Comparison of ENCODE assay signal across 8 cellular contexts in the genomic region with DNA sequence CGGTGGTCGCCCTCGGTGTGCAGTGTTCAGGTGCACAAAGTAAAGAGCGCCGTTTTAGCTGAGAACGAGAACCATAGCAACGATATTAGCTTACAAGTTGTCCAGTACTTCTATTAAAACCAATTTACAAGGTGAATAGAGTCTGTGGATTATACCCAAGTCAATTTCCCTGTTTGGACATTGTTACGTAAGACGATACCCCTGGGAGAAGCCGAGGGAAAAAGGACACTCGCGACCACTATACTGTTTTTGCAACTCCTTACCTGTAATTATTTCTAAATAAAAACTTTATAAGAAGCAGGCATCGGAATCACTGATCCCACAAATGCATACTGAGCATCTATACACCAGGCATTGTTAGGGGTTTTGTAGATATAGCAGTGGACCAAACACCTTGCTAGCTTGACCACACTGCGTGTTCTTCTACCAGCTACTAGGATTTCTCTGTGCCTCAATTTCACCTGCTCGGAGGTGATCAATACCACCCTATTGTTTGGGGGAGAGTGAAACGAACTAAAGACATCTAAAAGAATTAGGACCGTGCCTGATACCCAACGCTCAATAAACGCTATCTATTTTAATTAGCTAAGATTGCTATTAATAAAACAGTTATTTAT. TPM values are rescaled to one million over a fixed set of nuclear protein-coding genes. Genes with fewer than 3 reads are reported as not detected.
DNase-seq lines count a peak whose midpoint lies in the region; ATAC-seq, FAIRE-seq and TF ChIP-seq lines count a peak whose summit lies in the region.

No MANE protein-coding gene starts in this region.

- FAIRE-seq in K562 (lab: Jason Lieb, UNC): no peak

- H3K9me1 ChIP-seq in K562 (ENCODE audit: control insufficient read depth, insufficient read depth, low read length): peaks cover 17% of the 10 kb centered on the region

- peaks cover 46% of the 10 kb centered on the region for H3K79me2 ChIP-seq in K562 (ENCODE audit: control insufficient read depth, insufficient read depth, low read length)

- intact Hi-C loops in K562 (cut with micrococcal nuclease): loop anchor here (1.0 to 5.0 kb wide), 4 partner anchors 133 to 219 kb away; no protein-coding TSS in a partner anchor

- ATAC-seq in stimulated activated naive CD8-positive, alpha-beta T cell treated with anti-CD3 and anti-CD28 coated beads, Interleukin-15, Interleukin-2, amounts not matched to agents 100 U/mL and 50 U/mL, for 24 hours: no peak
- ATAC-seq in K562 (no peak), GM21786 (IDR thresholded peaks at IDR 0.05; ENCODE audit: unreplicated experiment) (no peak)

- peaks cover 79% of the 10 kb centered on the region for H3K4me1 Mint-ChIP-seq in stimulated activated naive CD8-positive, alpha-beta T cell treated with anti-CD3 and anti-CD28 coated beads, Interleukin-15, Interleukin-2, amounts not matched to agents 100 ng/mL and 50 ng/mL, for 24 hours (ENCODE audit: low read depth)

- H4K20me1 ChIP-seq in K562 (replicated peaks; ENCODE audit: control insufficient read depth, insufficient read depth, low read length): peaks cover 44% of the 10 kb centered on the region

- in situ Hi-C loops in K562 (cut with MboI): no loop called here

- TF ChIP-seq POLR2A in K562 (conservative IDR thresholded peaks at IDR 0.05): no peak

- peaks cover 44% of the 10 kb centered on the region for H3K36me3 ChIP-seq in K562 (ENCODE audit: control insufficient read depth, insufficient read depth, low read length)
- H3K36me3 ChIP-seq in mesodermal cell (ENCODE audit: control insufficient read depth, insufficient read depth, low read length): peaks cover 41% of the 10 kb centered on the region

- H3K4me3 Mint-ChIP-seq in stimulated activated naive CD8-positive, alpha-beta T cell treated with anti-CD3 and anti-CD28 coated beads, Interleukin-15, Interleukin-2, amounts not matched to agents 100 ng/mL and 50 ng/mL, for 24 hours: peak overlapping the region; percentile 98

- H3K27ac ChIP-seq in K562 (ENCODE audit: extremely low read depth, low read depth, low read length) (peak overlapping the region; percentile 99), mesodermal cell (ENCODE audit: low read depth, low read length, severe bottlenecking) (no peak overlapping the region)

- H3K36me3 Mint-ChIP-seq in stimulated activated naive CD8-positive, alpha-beta T cell treated with anti-CD3 and anti-CD28 coated beads, Interleukin-15, Interleukin-2, amounts not matched to agents 100 ng/mL and 50 ng/mL, for 24 hours (ENCODE audit: low read depth): peaks cover 44% of the 10 kb centered on the region

- H3K9ac ChIP-seq in K562 (ENCODE audit: insufficient read depth in 1 of 2, low read depth in 2 of 2, low read length in 2 of 2): peak overlapping the region; percentile 97 to 100

- no peak for TF ChIP-seq RAD21 in K562 (CRISPR knock-in tag; conservative IDR thresholded peaks at IDR 0.05 in 1 of 2, IDR thresholded peaks at IDR 0.05 in 1 of 2)

- peak overlapping the region; percentile 99 for H3K4me3 ChIP-seq in K562
- H3K4me3 ChIP-seq in mesodermal cell (ENCODE audit: extremely low read depth, insufficient read depth, low read length, poor library complexity, severe bottlenecking): peak overlapping the region; percentile 97

- peak overlapping the region; percentile 94 for H2AFZ ChIP-seq in K562 (ENCODE audit: low read depth, low read length)

- no peak for TF ChIP-seq EP300 in K562 (IDR thresholded peaks at IDR 0.05; ENCODE audit: low read length)

- 0 out of 2 replicates have a peak, but pooled peaks cover 2% of the 10 kb centered on the region for H3K9me3 ChIP-seq in K562 (replicated peaks; ENCODE audit: control insufficient read depth, insufficient read depth, low read depth, low read length)
- H3K9me3 ChIP-seq in mesodermal cell (ENCODE audit: control insufficient read depth, low read length): no peaks in the 10 kb centered on the region

- 1% methylated on average over 19 of the region's 19 CpGs for WGBS in K562 (ENCODE audit: insufficient coverage, low coverage, missing lambda C conversion rate)
- WGBS in mesodermal cell (ENCODE audit: insufficient coverage in 2 of 2), 2 experiments: 6 to 17% methylated on average over 2 to 6 of the region's 19 CpGs

- TF ChIP-seq CTCF in K562 (IDR thresholded peaks at IDR 0.05 in 2 of 3, conservative IDR thresholded peaks at IDR 0.05 in 1 of 3; ENCODE audit: insufficient read depth in 2 of 3, low read depth in 1 of 3, low read length in 3 of 3): no peak

- H3K4me2 ChIP-seq in K562 (ENCODE audit: insufficient read depth, low read length): peak overlapping the region; percentile 100

- H3K4me1 ChIP-seq in K562 (replicated peaks in 1 of 2; ENCODE audit: control insufficient read depth in 2 of 2, insufficient read depth in 2 of 2, low read length in 2 of 2): peaks cover 25 to 52% of the 10 kb centered on the region in 2 experiments; a peak in 4 of 5 replicates
- peaks cover 36% of the 10 kb centered on the region for H3K4me1 ChIP-seq in mesodermal cell (ENCODE audit: control insufficient read depth, insufficient read depth, low read length, poor library complexity, severe bottlenecking)

- no peaks in the 10 kb centered on the region for H3K27me3 Mint-ChIP-seq in stimulated activated naive CD8-positive, alpha-beta T cell treated with anti-CD3 and anti-CD28 coated beads, Interleukin-15, Interleukin-2, amounts not matched to agents 100 ng/mL and 50 ng/mL, for 24 hours

- no peaks in the 10 kb centered on the region for H3K27me3 ChIP-seq in K562 (ENCODE audit: control insufficient read depth in 2 of 2, insufficient read depth in 2 of 2, low read length in 2 of 2)

- H3K27ac Mint-ChIP-seq in stimulated activated naive CD8-positive, alpha-beta T cell treated with anti-CD3 and anti-CD28 coated beads, Interleukin-15, Interleukin-2, amounts not matched to agents 100 ng/mL and 50 ng/mL, for 24 hours: peak overlapping the region; percentile 100

- POLR2A ChIA-PET in K562 (lab: Yijun Ruan, JAX): interaction anchor here (0.6 to 9.7 kb wide), 40 partner anchors 9 to 489 kb away, joined by 3 to 215 read pairs (median 4); a partner anchor contains a TSS

- no TSS peak for BruUV-seq in K562 (replicated peaks; lab: Mats Ljungman, UMichigan)

- CTCF ChIA-PET in K562 (lab: Yijun Ruan, JAX; ENCODE audit: low intra/inter-chr PET ratio): interaction anchor here (1.0 to 3.4 kb wide), 2 partner anchors 201 to 219 kb away, joined by 4 to 31 read pairs; no protein-coding TSS in a partner anchor

- DNase-seq in stimulated activated naive CD8-positive, alpha-beta T cell treated with anti-CD3 and anti-CD28 coated beads, Interleukin-15, Interleukin-2, amounts not matched to agents 100 U/mL and 50 U/mL, for 24 hours: no peak
- DNase-seq in K562 (ENCODE audit: extremely low read depth in 1 of 4, low spot score in 3 of 4) (no peak), GDM1 (lab: John Stamatoyannopoulos, UW) (no peak), AG20443 (ENCODE audit: low spot score) (no peak), SKM-1 treated with dmso at 0.1 percent for 144 hours (lab: John Stamatoyannopoulos, UW; ENCODE audit: unreplicated experiment) (no peak)

- H3K9me3 Mint-ChIP-seq in stimulated activated naive CD8-positive, alpha-beta T cell treated with anti-CD3 and anti-CD28 coated beads, Interleukin-15, Interleukin-2, amounts not matched to agents 100 ng/mL and 50 ng/mL, for 24 hours: peaks cover 2% of the 10 kb centered on the region

RNA-seq across cellular contexts. Expression of a gene that starts 0.5 kb away (rescaled TPM):
- total RNA-seq in K562 (2011; cell fraction: chromatin; rRNA removed; ENCODE audit: low replicate concordance): 411 and 869 TPM in 2 replicates
- 851 and 883 TPM in 2 replicates for total RNA-seq in K562 (2011; cell fraction: nucleolus; rRNA removed)
- 585 and 614 TPM in 2 replicates for total RNA-seq in K562 (2011; cell fraction: nucleoplasm; rRNA removed)
- total RNA-seq in K562 (2014; rRNA removed) (1,752 and 1,953 TPM in 2 replicates), K562 (2014; rRNA removed; fragmentation: Illumina TruSeq; extraction: Trizol) (1,453 and 1,647 TPM in 2 replicates), K562 (2015; rRNA removed; fragmentation: Illumina TruSeq; extraction: Trizol) (1,387 and 1,494 TPM in 2 replicates), K562 (2021) (2,825 and 3,003 TPM in 2 replicates)
- polyA plus RNA-seq in K562 (2011; rRNA removed) (1,026 and 1,305 TPM in 2 replicates), K562 (2014; fragmentation: Illumina TruSeq; extraction: Trizol) (1,501 and 2,376 TPM in 2 replicates), K562 (2014; fragmentation: Nextera tagmentation; extraction: Ambion mirVana) (100 to 1,000 TPM; 372 to 422 TPM), K562 (2014; rRNA removed) (1,067 and 1,158 TPM in 2 replicates)
- polyA plus RNA-seq in K562 (2011; cell fraction: cytosol; rRNA removed): 1,502 and 1,797 TPM in 2 replicates
- 696 and 770 TPM in 2 replicates for polyA plus RNA-seq in K562 (2011; cell fraction: nucleus; rRNA removed)
- 3,305 and 4,013 TPM in 2 replicates for polyA plus RNA-seq in K562 (2012)
- polyA minus RNA-seq in K562 (2011; rRNA and poly(A)+ RNA removed): 1,191 and 1,209 TPM in 2 replicates
- polyA minus RNA-seq in K562 (2011; cell fraction: cytosol; rRNA and poly(A)+ RNA removed): 1,563 and 2,307 TPM in 2 replicates
- polyA minus RNA-seq in K562 (2011; cell fraction: nucleus; rRNA and poly(A)+ RNA removed): 434 and 599 TPM in 2 replicates
- polyA plus RNA-seq in mesodermal cell (2013, experiment 1 of 2): 1,893 TPM
- 1,823 TPM for polyA plus RNA-seq in mesodermal cell (2013, experiment 2 of 2)

RNA-seq across cellular contexts. Expression of a gene that starts 14.9 kb away (rescaled TPM):
- 39.7 and 130 TPM in 2 replicates for total RNA-seq in K562 (2011; cell fraction: chromatin; rRNA removed; ENCODE audit: low replicate concordance)
- total RNA-seq in K562 (2011; cell fraction: nucleolus; rRNA removed): 64.5 and 77.9 TPM in 2 replicates
- total RNA-seq in K562 (2011; cell fraction: nucleoplasm; rRNA removed): 43.5 and 49.6 TPM in 2 replicates
- total RNA-seq in K562 (2014; rRNA removed) (60.1 and 62.7 TPM in 2 replicates), K562 (2014; rRNA removed; fragmentation: Illumina TruSeq; extraction: Trizol) (4.4 and 9.2 TPM in 2 replicates), K562 (2015; rRNA removed; fragmentation: Illumina TruSeq; extraction: Trizol) (25.0 and 26.2 TPM in 2 replicates), K562 (2021) (39.2 and 54.1 TPM in 2 replicates)
- polyA plus RNA-seq in K562 (2011; rRNA removed) (24.0 and 29.4 TPM in 2 replicates), K562 (2014; fragmentation: Illumina TruSeq; extraction: Trizol) (29.4 and 45.3 TPM in 2 replicates), K562 (2014; fragmentation: Nextera tagmentation; extraction: Ambion mirVana) (under 1 TPM; 0.14 to 0.21 TPM), K562 (2014; rRNA removed) (59.6 and 63.4 TPM in 2 replicates)
- 31.0 and 40.6 TPM in 2 replicates for polyA plus RNA-seq in K562 (2011; cell fraction: cytosol; rRNA removed)
- 67.8 and 75.4 TPM in 2 replicates for polyA plus RNA-seq in K562 (2011; cell fraction: nucleus; rRNA removed)
- polyA plus RNA-seq in K562 (2012): 39.9 and 60.2 TPM in 2 replicates
- 10.9 and 17.4 TPM in 2 replicates for polyA minus RNA-seq in K562 (2011; rRNA and poly(A)+ RNA removed)
- 21.4 and 25.5 TPM in 2 replicates for polyA minus RNA-seq in K562 (2011; cell fraction: cytosol; rRNA and poly(A)+ RNA removed)
- polyA minus RNA-seq in K562 (2011; cell fraction: nucleus; rRNA and poly(A)+ RNA removed): 18.0 and 24.4 TPM in 2 replicates
- polyA plus RNA-seq in mesodermal cell (2013, experiment 1 of 2): 78.8 TPM
- 64.6 TPM for polyA plus RNA-seq in mesodermal cell (2013, experiment 2 of 2)

RNA-seq across cellular contexts. Expression of a gene that starts 21.8 kb away (rescaled TPM):
- total RNA-seq in K562 (2011; cell fraction: chromatin; rRNA removed; ENCODE audit: low replicate concordance): 19.4 and 56.5 TPM in 2 replicates
- total RNA-seq in K562 (2011; cell fraction: nucleolus; rRNA removed): 36.9 and 39.3 TPM in 2 replicates
- 20.4 and 20.9 TPM in 2 replicates for total RNA-seq in K562 (2011; cell fraction: nucleoplasm; rRNA removed)
- total RNA-seq in K562 (2014; rRNA removed) (21.9 and 26.4 TPM in 2 replicates), K562 (2014; rRNA removed; fragmentation: Illumina TruSeq; extraction: Trizol) (5.3 and 7.3 TPM in 2 replicates), K562 (2015; rRNA removed; fragmentation: Illumina TruSeq; extraction: Trizol) (14.3 and 14.4 TPM in 2 replicates), K562 (2021) (24.9 and 34.9 TPM in 2 replicates)
- polyA plus RNA-seq in K562 (2011; rRNA removed) (6.7 and 7.1 TPM in 2 replicates), K562 (2014; fragmentation: Illumina TruSeq; extraction: Trizol) (14.5 and 23.3 TPM in 2 replicates), K562 (2014; fragmentation: Nextera tagmentation; extraction: Ambion mirVana) (under 1 TPM; 0.27 TPM), K562 (2014; rRNA removed) (14.8 and 19.9 TPM in 2 replicates)
- 7.4 and 15.5 TPM in 2 replicates for polyA plus RNA-seq in K562 (2011; cell fraction: cytosol; rRNA removed)
- 11.2 and 22.2 TPM in 2 replicates for polyA plus RNA-seq in K562 (2011; cell fraction: nucleus; rRNA removed)
- polyA plus RNA-seq in K562 (2012): 23.1 and 44.7 TPM in 2 replicates
- 4.6 and 5.3 TPM in 2 replicates for polyA minus RNA-seq in K562 (2011; rRNA and poly(A)+ RNA removed)
- polyA minus RNA-seq in K562 (2011; cell fraction: cytosol; rRNA and poly(A)+ RNA removed): 14.9 and 18.8 TPM in 2 replicates
- 21.3 and 22.4 TPM in 2 replicates for polyA minus RNA-seq in K562 (2011; cell fraction: nucleus; rRNA and poly(A)+ RNA removed)
- 37.9 TPM for polyA plus RNA-seq in mesodermal cell (2013, experiment 1 of 2)
- polyA plus RNA-seq in mesodermal cell (2013, experiment 2 of 2): 25.8 TPM

RNA-seq across cellular contexts. Expression of a gene that starts 52.9 kb away (rescaled TPM):
- total RNA-seq in K562 (2011; cell fraction: chromatin; rRNA removed; ENCODE audit: low replicate concordance): not detected in 2 replicates
- not detected in 2 replicates for total RNA-seq in K562 (2011; cell fraction: nucleolus; rRNA removed)
- not detected in 2 replicates for total RNA-seq in K562 (2011; cell fraction: nucleoplasm; rRNA removed)
- total RNA-seq in K562 (2014; rRNA removed): not detected in 2 replicates
- total RNA-seq in K562 (2014; rRNA removed; fragmentation: Illumina TruSeq; extraction: Trizol): not detected in 2 replicates
- not detected in 2 replicates for total RNA-seq in K562 (2015; rRNA removed; fragmentation: Illumina TruSeq; extraction: Trizol)
- total RNA-seq in K562 (2021): not detected in 2 replicates
- polyA plus RNA-seq in K562 (2011; rRNA removed): not detected in 2 replicates
- polyA plus RNA-seq in K562 (2011; cell fraction: cytosol; rRNA removed): not detected in 2 replicates
- not detected in 2 replicates for polyA plus RNA-seq in K562 (2011; cell fraction: nucleus; rRNA removed)
- polyA plus RNA-seq in K562 (2012): not detected in 2 replicates
- polyA plus RNA-seq in K562 (2014; fragmentation: Illumina TruSeq; extraction: Trizol): not detected in 2 replicates
- not detected for polyA plus RNA-seq in K562 (2014; fragmentation: Nextera tagmentation; extraction: Ambion mirVana)
- polyA plus RNA-seq in K562 (2014; rRNA removed): not detected in 2 replicates
- polyA minus RNA-seq in K562 (2011; rRNA and poly(A)+ RNA removed): not detected in 2 replicates
- polyA minus RNA-seq in K562 (2011; cell fraction: cytosol; rRNA and poly(A)+ RNA removed): not detected in 2 replicates
- not detected in 2 replicates for polyA minus RNA-seq in K562 (2011; cell fraction: nucleus; rRNA and poly(A)+ RNA removed)
- 0.37 TPM for polyA plus RNA-seq in mesodermal cell (2013, experiment 1 of 2)
- polyA plus RNA-seq in mesodermal cell (2013, experiment 2 of 2): not detected
